Comparison of ENCODE assay signal across 30 cellular contexts in the genomic region with DNA sequence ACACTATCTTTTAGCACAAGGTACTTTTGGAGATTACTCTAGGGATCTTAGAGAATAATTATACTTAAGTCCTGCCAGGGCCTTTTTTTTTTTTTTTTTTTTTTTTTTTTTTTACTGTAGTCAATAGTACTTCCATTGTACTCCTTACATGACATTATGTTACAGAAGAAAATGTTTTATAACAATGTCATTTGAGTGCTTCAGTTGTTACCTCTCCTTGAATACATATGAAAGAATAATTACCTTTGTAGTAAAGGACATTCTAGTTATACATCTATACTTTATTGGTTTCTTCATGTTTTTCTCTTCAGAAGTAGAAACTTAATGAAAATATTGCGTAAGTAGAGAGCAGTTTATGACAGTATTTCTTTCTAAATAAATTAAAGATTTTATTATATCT.
"Had no signal": no experiment of that assay in that cellular context is flagged by ENCODE, and none has a peak within 500 bp of the region (broad histone marks: within the 10 kb centered on the region; RNA-seq: fewer than 3 reads in every experiment).

No MANE protein-coding gene starts in this region.

- H3K9me3 ChIP-seq: neutrophil, psoas muscle, right lobe of liver, sigmoid colon, testis, tibial artery, transverse colon, upper lobe of right lung, uterus had no signal

- DNase-seq: naive thymus-derived CD8-positive, alpha-beta T cell; nephron progenitor cell; nucleus accumbens; posterior cingulate gyrus; psoas muscle; right cardiac atrium; right lobe of liver; sigmoid colon; small intestine; stimulated activated CD4-positive, alpha-beta T cell treated with anti-CD3 and anti-CD28 coated beads, Interleukin-1b, Interleukin-23, amount 100 ng/mL, for 48 hours; stimulated activated CD4-positive, alpha-beta T cell treated with anti-CD3 and anti-CD28 coated beads, Interleukin-4, amount 100 ng/mL, for 1 hour; stimulated activated CD4-positive, alpha-beta T cell treated with anti-CD3 and anti-CD28 coated beads, Interleukin-4, amount 100 ng/mL, for 4 hours; stimulated activated CD8-positive, alpha-beta memory T cell treated with anti-CD3 and anti-CD28 coated beads, Interleukin-4, amount 100 ng/mL, for 48 hours; stimulated activated naive CD4-positive, alpha-beta T cell; stimulated activated naive CD8-positive, alpha-beta T cell treated with anti-CD3 and anti-CD28 coated beads, Interleukin-15, amount 100 ng/mL, for 72 hours; stimulated activated naive CD8-positive, alpha-beta T cell treated with anti-CD3 and anti-CD28 coated beads, Interleukin-15, Interleukin-2, amounts not matched to agents 100 U/mL and 50 U/mL, for 24 hours; substantia nigra; testis; tibial artery; transverse colon; upper lobe of right lung; uterus had no signal

- H3K27ac Mint-ChIP-seq: naive thymus-derived CD8-positive, alpha-beta T cell; natural killer cell treated with Interleukin-12 subunit alpha and Interleukin-12 subunit beta and Interleukin-15 and Interleukin-18, amount 100 ng/mL, for 72 hours; nephron progenitor cell; progenitor cell of endocrine pancreas; stimulated activated memory B cell treated with anti-CD40 and anti-IgM and Interleukin-4, amounts not matched to agents 10 μg/mL and 1 μg/mL and 100 μg/mL, for 72 hours; stimulated activated naive CD8-positive, alpha-beta T cell treated with anti-CD3 and anti-CD28 coated beads, Interleukin-15, amount 100 ng/mL, for 72 hours; type B pancreatic cell had no signal

- H3K9me3 Mint-ChIP-seq: type B pancreatic cell had no signal

- H3K27me3 Mint-ChIP-seq: naive thymus-derived CD8-positive, alpha-beta T cell; natural killer cell treated with Interleukin-12 subunit alpha and Interleukin-12 subunit beta and Interleukin-15 and Interleukin-18, amount 100 ng/mL, for 72 hours; progenitor cell of endocrine pancreas; stimulated activated memory B cell treated with anti-CD40 and anti-IgM and Interleukin-4, amounts not matched to agents 10 μg/mL and 1 μg/mL and 100 μg/mL, for 72 hours; stimulated activated naive CD8-positive, alpha-beta T cell treated with anti-CD3 and anti-CD28 coated beads, Interleukin-15, amount 100 ng/mL, for 72 hours; type B pancreatic cell had no signal

- H3K4me1 Mint-ChIP-seq: naive thymus-derived CD8-positive, alpha-beta T cell; nephron progenitor cell; neural crest cell; stimulated activated memory B cell treated with anti-CD40 and anti-IgM and Interleukin-4, amounts not matched to agents 10 μg/mL and 1 μg/mL and 100 μg/mL, for 72 hours; stimulated activated naive CD8-positive, alpha-beta T cell treated with anti-CD3 and anti-CD28 coated beads, Interleukin-15, amount 100 ng/mL, for 72 hours had no signal

- H3K36me3 Mint-ChIP-seq: naive thymus-derived CD8-positive, alpha-beta T cell; stimulated activated memory B cell treated with anti-CD40 and anti-IgM and Interleukin-4, amounts not matched to agents 10 μg/mL and 1 μg/mL and 100 μg/mL, for 72 hours; type B pancreatic cell had no signal

- H3K4me3 ChIP-seq: psoas muscle, right lobe of liver, sigmoid colon, suprapubic skin, testis, tibial artery, transverse colon, upper lobe of right lung, uterus had no signal

- FAIRE-seq: small intestine had no signal

- H3K4me3 Mint-ChIP-seq: naive thymus-derived CD8-positive, alpha-beta T cell; natural killer cell treated with Interleukin-12 subunit alpha and Interleukin-12 subunit beta and Interleukin-15 and Interleukin-18, amount 100 ng/mL, for 72 hours; nephron progenitor cell; neural crest cell; stimulated activated memory B cell treated with anti-CD40 and anti-IgM and Interleukin-4, amounts not matched to agents 10 μg/mL and 1 μg/mL and 100 μg/mL, for 72 hours; stimulated activated naive CD8-positive, alpha-beta T cell treated with anti-CD3 and anti-CD28 coated beads, Interleukin-15, amount 100 ng/mL, for 72 hours; type B pancreatic cell had no signal

- H3K4me1 ChIP-seq: parathyroid adenoma, psoas muscle, right lobe of liver, sigmoid colon, suprapubic skin, testis, tibial artery, upper lobe of right lung, uterus had no signal

- H3K36me3 ChIP-seq: neutrophil, right lobe of liver, sigmoid colon, suprapubic skin, tibial artery, transverse colon, upper lobe of right lung, uterus had no signal

- ATAC-seq: naive thymus-derived CD8-positive, alpha-beta T cell; natural killer cell treated with Interleukin-12 subunit alpha and Interleukin-12 subunit beta and Interleukin-15 and Interleukin-18, amount 100 ng/mL, for 72 hours; psoas muscle; right cardiac atrium; right lobe of liver; stimulated activated memory B cell treated with anti-CD40 and anti-IgM and Interleukin-4, amounts not matched to agents 10 μg/mL and 1 μg/mL and 100 μg/mL, for 72 hours; stimulated activated naive CD8-positive, alpha-beta T cell treated with anti-CD3 and anti-CD28 coated beads, Interleukin-15, amount 100 ng/mL, for 72 hours; stimulated activated naive CD8-positive, alpha-beta T cell treated with anti-CD3 and anti-CD28 coated beads, Interleukin-15, Interleukin-2, amounts not matched to agents 100 U/mL and 50 U/mL, for 24 hours; upper lobe of right lung had no signal
